ENCODE assay signal across 8 cellular contexts in genomic region chr17:28041068-28041843, GRCh38. TPM values are rescaled to one million over a fixed set of nuclear protein-coding genes. Genes with fewer than 3 reads are reported as not detected.
A peak's percentile ranks its signal among the peaks of the same experiment; 100 is the strongest.
DNase-seq lines count a peak whose midpoint lies in the region; ATAC-seq and TF ChIP-seq lines count a peak whose summit lies in the region.

No MANE protein-coding gene starts in this region.

- no peak for TF ChIP-seq CTCF in left lung (IDR thresholded peaks at IDR 0.05)

- ATAC-seq in GM19397 (IDR thresholded peaks at IDR 0.05; ENCODE audit: unreplicated experiment) = peak; percentile 93
- peak; percentile 76 for ATAC-seq in HG03565 (IDR thresholded peaks at IDR 0.05; ENCODE audit: unreplicated experiment)
- peak; percentile 99 for ATAC-seq in left lung

- intact Hi-C loops in left lung (cut with DNase I) = no loop called here

- H3K27me3 ChIP-seq in left lung = no peaks in the 10 kb centered on the region

- H3K9me3 ChIP-seq in left lung = no peaks in the 10 kb centered on the region

- DNase-seq in CD1c-positive myeloid dendritic cell (ENCODE audit: extremely low spot score) = peak; percentile 100
- peak; percentile 100 for DNase-seq in NCI-H748 treated with DMSO at 0.1 percent for 48 hours (lab: John Stamatoyannopoulos, UW)
- DNase-seq in activated CD4-positive, alpha-beta T cell treated with anti-CD3 and anti-CD28 coated beads, Interleukin-2, amount 50 U/mL, for 4 hours = peak; percentile 98 to 99
- DNase-seq in dermis blood vessel endothelial cell = peak; percentile 100
- DNase-seq in left lung = peak; percentile 99 to 100
- peak; percentile 97 to 98 for DNase-seq in stimulated activated CD4-positive, alpha-beta T cell treated with anti-CD3 and anti-CD28 coated beads, Interleukin-2, amount 100 ng/mL, for 48 hours

- H3K4me3 ChIP-seq in left lung = peak overlapping the region; percentile 86 to 87

- H3K27ac ChIP-seq in left lung = peak overlapping the region; percentile 84 to 95

- H3K4me1 ChIP-seq in left lung = peaks cover 11 to 43% of the 10 kb centered on the region in 2 donors

- H3K36me3 ChIP-seq in left lung = no peaks in the 10 kb centered on the region

RNA-seq across cellular contexts. Expression of gene NLK, which starts 1.2 kb away (rescaled TPM):
- 31.1 and 49.4 TPM in 2 replicates for total RNA-seq in dermis blood vessel endothelial cell
- total RNA-seq in left lung = 10 to 100 TPM; 19.1 to 21.3 TPM

Comparison
In these comparisons a context has a peak if more than half of its experiments do, and no peak if none do; other contexts are left out.
1. Peak in every context shown above with its lines: DNase-seq, ATAC-seq, H3K4me3 ChIP-seq and H3K27ac ChIP-seq.